In the genomic region with DNA sequence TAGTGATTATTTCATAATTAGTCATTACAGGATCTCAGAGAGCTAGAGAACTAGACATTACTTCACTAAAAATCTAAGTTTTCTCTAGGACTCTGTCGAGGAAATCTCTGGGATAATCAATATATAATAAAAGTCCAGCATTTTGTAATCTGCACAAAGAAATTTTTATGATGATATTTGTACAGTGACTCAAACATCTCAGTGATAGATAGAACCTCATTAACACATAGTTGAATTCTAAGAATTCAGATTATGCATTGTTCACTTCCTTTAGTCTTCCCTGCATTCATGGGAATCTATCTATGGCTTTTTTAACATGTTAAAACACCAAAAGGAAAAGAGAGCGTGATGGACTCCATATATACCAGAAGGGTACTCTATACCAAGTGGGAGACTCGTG, we compare ENCODE assay signal across 15 cellular contexts. TPM values are rescaled to one million over a fixed set of nuclear protein-coding genes. Genes with fewer than 3 reads are reported as not detected.
DNase-seq lines count a peak whose midpoint lies in the region; TF ChIP-seq lines count a peak whose summit lies in the region.
"Had no signal": no experiment of that assay in that cellular context is flagged by ENCODE, and none has a peak within 500 bp of the region (broad histone marks: within the 10 kb centered on the region; RNA-seq: fewer than 3 reads in every experiment).

No MANE protein-coding gene starts in this region.

- H3K4me1 ChIP-seq in OCI-LY3 (ENCODE audit: low read length) (peaks cover 50% of the 10 kb centered on the region), fibroblast of lung (ENCODE audit: control insufficient read depth, extremely low read depth, insufficient read depth, low read length) (peaks cover 5% of the 10 kb centered on the region), smooth muscle cell (ENCODE audit: low read depth) (no peaks in the 10 kb centered on the region)

- DNase-seq in GM03348 (ENCODE audit: low spot score) (peak; percentile 11), fibroblast of lung (ENCODE audit: low read depth in 2 of 2) (peak in 1 of 2 donors; percentile 53), smooth muscle cell (lab: John Stamatoyannopoulos, UW; ENCODE audit: unreplicated experiment) (no peak), SIG-M5 treated with dmso at 0.1 percent for 504 hours (lab: John Stamatoyannopoulos, UW; ENCODE audit: unreplicated experiment) (no peak)
- DNase-seq in stimulated activated CD4-positive, alpha-beta T cell treated with anti-CD3 and anti-CD28 coated beads, Interleukin-4, amount 100 ng/mL, for 24 hours = no peak
- no peak for DNase-seq in stimulated activated CD4-positive, alpha-beta T cell treated with anti-CD3 and anti-CD28 coated beads, Interleukin-1b, Interleukin-23, amount 100 ng/mL, for 48 hours
- DNase-seq: DMS 273 treated with DMSO at 0.1 percent for 48 hours, MG63, NCI-H1092 treated with DMSO at 0.1 percent for 48 hours, NCI-H1694 treated with DMSO at 0.1 percent for 48 hours, NCI-H446 treated with DMSO at 0.1 percent for 48 hours, NCI-H774, SIG-M5 had no signal

- peaks cover 4% of the 10 kb centered on the region for H3F3A ChIP-seq in smooth muscle cell (ENCODE audit: low read depth)

- H3K9ac ChIP-seq in OCI-LY3 (ENCODE audit: low read length) (no peak overlapping the region), fibroblast of lung (ENCODE audit: insufficient read depth, low read length) (no peak overlapping the region), smooth muscle cell (ENCODE audit: low read depth) (no peak overlapping the region)
- H3K9ac ChIP-seq: KMS-11 had no signal

- H3K36me3 ChIP-seq in OCI-LY3 (replicated peaks; ENCODE audit: low read depth, low read length) (peaks cover 8% of the 10 kb centered on the region), fibroblast of lung (ENCODE audit: control insufficient read depth, insufficient read depth, low read length) (no peaks in the 10 kb centered on the region), smooth muscle cell (ENCODE audit: low read depth) (no peaks in the 10 kb centered on the region)
- H3K36me3 ChIP-seq: MG63 had no signal

- H4K20me1 ChIP-seq in OCI-LY3 (ENCODE audit: insufficient read depth, low read length) = peaks cover 82% of the 10 kb centered on the region
- H4K20me1 ChIP-seq in fibroblast of lung (ENCODE audit: control insufficient read depth, extremely low read depth, insufficient read depth, low read length) = no peaks in the 10 kb centered on the region
- H4K20me1 ChIP-seq in smooth muscle cell (ENCODE audit: low read depth) = no peaks in the 10 kb centered on the region

- H3K4me2 ChIP-seq in OCI-LY3 (ENCODE audit: low read length) (peak overlapping the region; percentile 54; the same call in 1 of the 2 replicates), fibroblast of lung (ENCODE audit: extremely low read depth, insufficient read depth, low read length) (peak overlapping the region; percentile 66), smooth muscle cell (peak overlapping the region; percentile 45)
- H3K4me2 ChIP-seq: KMS-11 had no signal

- H3K79me2 ChIP-seq in OCI-LY3 (ENCODE audit: low read length) = peaks cover 99% of the 10 kb centered on the region
- no peaks in the 10 kb centered on the region for H3K79me2 ChIP-seq in fibroblast of lung (ENCODE audit: control insufficient read depth, insufficient read depth, low read length)
- peaks cover 49% of the 10 kb centered on the region for H3K79me2 ChIP-seq in smooth muscle cell (ENCODE audit: low read depth)

- no peak for TF ChIP-seq CTCF in OCI-LY3 (IDR thresholded peaks at IDR 0.05; ENCODE audit: low read depth, low read length)
- TF ChIP-seq CTCF in fibroblast of lung (conservative IDR thresholded peaks at IDR 0.05 in 1 of 2, IDR thresholded peaks at IDR 0.05 in 1 of 2; ENCODE audit: low read depth in 1 of 2, low read length in 2 of 2) = no peak
- no peak for TF ChIP-seq CTCF in smooth muscle cell (IDR thresholded peaks at IDR 0.05; ENCODE audit: borderline replicate concordance, insufficient read depth, poor library complexity, severe bottlenecking)

- no peak overlapping the region for H3K27ac ChIP-seq in OCI-LY3 (ENCODE audit: low read length)
- H3K27ac ChIP-seq in fibroblast of lung (ENCODE audit: insufficient read depth, low read length) = no peak overlapping the region
- no peak overlapping the region for H3K27ac ChIP-seq in smooth muscle cell (ENCODE audit: low read depth)
- H3K27ac ChIP-seq: KMS-11 had no signal

- no peaks in the 10 kb centered on the region for H3K27me3 ChIP-seq in OCI-LY3 (ENCODE audit: low read depth, low read length)
- no peaks in the 10 kb centered on the region for H3K27me3 ChIP-seq in fibroblast of lung (ENCODE audit: control insufficient read depth, insufficient read depth, low read length)
- no peaks in the 10 kb centered on the region for H3K27me3 ChIP-seq in smooth muscle cell (ENCODE audit: low read depth)

- WGBS in smooth muscle cell (ENCODE audit: low lambda C conversion rate) = 81% methylated on average over 3 of the region's 3 CpGs

- H2AFZ ChIP-seq in OCI-LY3 (ENCODE audit: low read depth, low read length) (no peak overlapping the region), fibroblast of lung (ENCODE audit: low read length) (no peak overlapping the region), smooth muscle cell (ENCODE audit: low read depth) (no peak overlapping the region)

- no peaks in the 10 kb centered on the region for H3K9me3 ChIP-seq in OCI-LY3 (ENCODE audit: insufficient read depth, low read length)
- no peaks in the 10 kb centered on the region for H3K9me3 ChIP-seq in fibroblast of lung (ENCODE audit: control insufficient read depth, insufficient read depth, low read depth, low read length)
- no peaks in the 10 kb centered on the region for H3K9me3 ChIP-seq in smooth muscle cell (replicated peaks; ENCODE audit: low read depth)
- H3K9me3 ChIP-seq: MG63 had no signal

- no peak overlapping the region for H3K4me3 ChIP-seq in OCI-LY3 (ENCODE audit: low read length)
- no peak overlapping the region for H3K4me3 ChIP-seq in fibroblast of lung (replicated peaks in 1 of 4; ENCODE audit: control extremely low read depth in 1 of 4, insufficient read depth in 1 of 4, low read depth in 3 of 4, low read length in 4 of 4)
- no peak overlapping the region for H3K4me3 ChIP-seq in smooth muscle cell
- H3K4me3 ChIP-seq: MG63 had no signal

RNA-seq across cellular contexts. Expression of gene ITPR2, which starts 10.9 kb away (rescaled TPM):
- total RNA-seq in fibroblast of lung (13.6 and 24.6 TPM in 2 replicates), smooth muscle cell (17.4 and 29.0 TPM in 2 replicates)
- polyA plus RNA-seq in fibroblast of lung (3.6 and 5.1 TPM in 2 replicates), smooth muscle cell (6.8 and 9.6 TPM in 2 replicates)
- 2.9 and 3.4 TPM in 2 replicates for polyA plus RNA-seq in fibroblast of lung (2012)
- 5.1 and 5.7 TPM in 2 replicates for polyA minus RNA-seq in fibroblast of lung (ENCODE audit: low replicate concordance)
